ENCODE assay signal across 19 cellular contexts in the genomic region with DNA sequence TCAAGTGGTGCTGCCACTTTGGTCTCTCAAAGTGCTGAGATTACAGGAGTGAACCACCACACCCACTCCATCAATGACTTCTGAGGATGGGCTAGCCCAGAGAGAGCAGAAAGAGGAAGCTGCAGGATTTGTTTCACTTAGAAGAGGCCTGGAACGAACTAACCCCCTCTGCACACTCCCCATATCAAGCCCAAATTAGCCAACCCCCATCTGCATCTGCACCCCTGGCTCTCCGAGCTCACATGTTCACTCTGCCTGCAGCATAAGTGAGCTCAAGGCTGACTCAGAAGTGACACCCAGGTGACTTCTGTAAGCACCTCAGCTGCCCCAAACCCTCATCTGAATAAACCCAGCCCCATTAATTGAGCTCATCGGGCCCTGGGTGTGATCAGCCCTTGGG. TPM values are rescaled to one million over a fixed set of nuclear protein-coding genes. Genes with fewer than 3 reads are reported as not detected.
DNase-seq lines count a peak whose midpoint lies in the region; ATAC-seq and TF ChIP-seq lines count a peak whose summit lies in the region.
"Had no signal": no experiment of that assay in that cellular context is flagged by ENCODE, and none has a peak within 500 bp of the region (broad histone marks: within the 10 kb centered on the region; RNA-seq: fewer than 3 reads in every experiment).

No MANE protein-coding gene starts in this region.

- peak; percentile 83 for ATAC-seq in esophagus mucosa
- ATAC-seq in stimulated activated naive CD8-positive, alpha-beta T cell treated with anti-CD3 and anti-CD28 coated beads, Interleukin-15, amount 100 ng/mL, for 72 hours: no peak
- no peak for ATAC-seq in upper lobe of right lung

- H3K27me3 Mint-ChIP-seq in stimulated activated naive CD8-positive, alpha-beta T cell treated with anti-CD3 and anti-CD28 coated beads, Interleukin-15, amount 100 ng/mL, for 72 hours: peaks cover 58% of the 10 kb centered on the region

- no peaks in the 10 kb centered on the region for H3K36me3 ChIP-seq in upper lobe of right lung
- H3K36me3 ChIP-seq: BE2C had no signal

- no peak overlapping the region for H3K27ac ChIP-seq in upper lobe of right lung
- H3K27ac ChIP-seq: C4-2B, HL-60 had no signal

- intact Hi-C loops in upper lobe of right lung (cut with DNase I): no loop called here

- H3K4me3 ChIP-seq in upper lobe of right lung: no peak overlapping the region

- peaks cover under 1% of the 10 kb centered on the region for H3K4me1 Mint-ChIP-seq in stimulated activated naive CD8-positive, alpha-beta T cell treated with anti-CD3 and anti-CD28 coated beads, Interleukin-15, amount 100 ng/mL, for 72 hours

- peak; percentile 4 for DNase-seq in NOMO-1 treated with DMSO at 0.1 percent for 48 hours (lab: John Stamatoyannopoulos, UW; ENCODE audit: unreplicated experiment)
- DNase-seq in NOMO-1 treated with dmso at 0.1 percent for 144 hours (lab: John Stamatoyannopoulos, UW; ENCODE audit: unreplicated experiment): no peak
- peak; percentile 28 for DNase-seq in MV-4-11 (lab: John Stamatoyannopoulos, UW)
- peak; percentile 72 for DNase-seq in RPMI8226
- no peak for DNase-seq in stimulated activated naive CD8-positive, alpha-beta T cell treated with anti-CD3 and anti-CD28 coated beads, Interleukin-15, amount 100 ng/mL, for 72 hours
- no peak for DNase-seq in upper lobe of right lung
- no peak for DNase-seq in AML-193 (lab: John Stamatoyannopoulos, UW)
- DNase-seq: BE2C; CD4-positive, alpha-beta memory T cell; COR-L47; DMS153; DMS79 treated with DMSO at 0.1 percent for 48 hours; EL; HCEC 1CT had no signal

- no peaks in the 10 kb centered on the region for H3K9me3 ChIP-seq in upper lobe of right lung
- H3K9me3 ChIP-seq: BE2C had no signal

- peaks cover 17% of the 10 kb centered on the region for H3K27me3 ChIP-seq in upper lobe of right lung

- no peak for TF ChIP-seq CTCF in upper lobe of right lung (IDR thresholded peaks at IDR 0.05)

- H3K27ac Mint-ChIP-seq in stimulated activated naive CD8-positive, alpha-beta T cell treated with anti-CD3 and anti-CD28 coated beads, Interleukin-15, amount 100 ng/mL, for 72 hours: no peak overlapping the region
- H3K27ac Mint-ChIP-seq: CD4-positive, alpha-beta memory T cell had no signal

- H3K4me1 ChIP-seq in upper lobe of right lung: peaks cover 11% of the 10 kb centered on the region
- H3K4me1 ChIP-seq: BE2C had no signal

- H3K4me3 Mint-ChIP-seq in stimulated activated naive CD8-positive, alpha-beta T cell treated with anti-CD3 and anti-CD28 coated beads, Interleukin-15, amount 100 ng/mL, for 72 hours: no peak overlapping the region
- H3K4me3 Mint-ChIP-seq: CD4-positive, alpha-beta memory T cell had no signal

- no peaks in the 10 kb centered on the region for H3K9me3 Mint-ChIP-seq in stimulated activated naive CD8-positive, alpha-beta T cell treated with anti-CD3 and anti-CD28 coated beads, Interleukin-15, amount 100 ng/mL, for 72 hours
- H3K9me3 Mint-ChIP-seq: CD4-positive, alpha-beta memory T cell had no signal

RNA-seq across cellular contexts. Expression of a gene that starts 4.8 kb away (rescaled TPM):
- 10.1 TPM for total RNA-seq in esophagus mucosa
- total RNA-seq in upper lobe of right lung: 14.8 TPM
- total RNA-seq: A172; CD4-positive, alpha-beta memory T cell; H4 had no signal

RNA-seq across cellular contexts. Expression of a gene that starts 38.1 kb away (rescaled TPM):
- total RNA-seq in esophagus mucosa (8.7 TPM), upper lobe of right lung (15.9 TPM)

Comparison
In these comparisons a context has a peak if more than half of its experiments do, and no peak if none do; other contexts are left out.
1. DNase-seq: peak in NOMO-1 treated with DMSO at 0.1 percent for 48 hours (single experiment), MV-4-11 (single experiment) and RPMI8226 (single experiment); none in NOMO-1 treated with dmso at 0.1 percent for 144 hours (single experiment), stimulated activated naive CD8-positive, alpha-beta T cell treated with anti-CD3 and anti-CD28 coated beads, Interleukin-15, amount 100 ng/mL, for 72 hours (0 of 2), upper lobe of right lung (single experiment) and AML-193 (0 of 2).